ENCODE assay signal across 10 cellular contexts in genomic region chr7:2687881-2688318, GRCh38. TPM values are rescaled to one million over a fixed set of nuclear protein-coding genes. Genes with fewer than 3 reads are reported as not detected.
A peak's percentile ranks its signal among the peaks of the same experiment; 100 is the strongest.
DNase-seq lines count a peak whose midpoint lies in the region; ATAC-seq, FAIRE-seq and TF ChIP-seq lines count a peak whose summit lies in the region.
"Had no signal": no experiment of that assay in that cellular context is flagged by ENCODE, and none has a peak within 500 bp of the region (broad histone marks: within the 10 kb centered on the region; RNA-seq: fewer than 3 reads in every experiment).

Gene AMZ1, plus strand, starts transcription at chr7:2688202. Its CDS starts 12,250 bp downstream, at chr7:2700452.

- no peak within 1 kb of the TSS for H3K9ac ChIP-seq in keratinocyte (ENCODE audit: control insufficient read depth, extremely low read depth, insufficient read depth, low read length)

- ATAC-seq in activated naive CD8-positive, alpha-beta T cell treated with anti-CD3 and anti-CD28 coated beads, Interleukin-2, amount 50 U/mL, for 24 hours: no peak
- ATAC-seq in thoracic aorta (ENCODE audit: insufficient number of reproducible peaks, low FRiP score, low read depth): no peak
- ATAC-seq in HG03097 (IDR thresholded peaks at IDR 0.05; ENCODE audit: low FRiP score, unreplicated experiment): no peak

- DNase-seq in activated T-cell treated with anti-CD3 and anti-CD28 coated beads, Interleukin-2, amount 50 U/mL, for 24 hours: no peak
- no peak for DNase-seq in activated T-cell treated with anti-CD3 and anti-CD28 coated beads, Interleukin-2, amount 50 U/mL, for 48 hours
- DNase-seq in activated naive CD8-positive, alpha-beta T cell treated with anti-CD3 and anti-CD28 coated beads, Interleukin-2, amount 50 U/mL, for 24 hours: no peak
- DNase-seq in keratinocyte (ENCODE audit: low read depth, low spot score) (no peak), thoracic aorta (ENCODE audit: low spot score) (no peak), NCI-H446 (lab: John Stamatoyannopoulos, UW) (no peak), cerebellar cortex (ENCODE audit: low spot score) (no peak)

- H3K4me1 ChIP-seq in keratinocyte (ENCODE audit: control insufficient read depth, extremely low read depth, insufficient read depth, low read length): peaks cover 9% of the 10 kb centered on the region
- H3K4me1 ChIP-seq in thoracic aorta (ENCODE audit: control insufficient read depth in 1 of 2, low read depth in 2 of 2): peaks cover 19 to 30% of the 10 kb centered on the region in 2 donors

- no peaks in the 10 kb centered on the region for H3K36me3 Mint-ChIP-seq in activated T-cell treated with anti-CD3 and anti-CD28 coated beads, Interleukin-2, amount 50 U/mL, for 24 hours (ENCODE audit: low read depth)
- no peaks in the 10 kb centered on the region for H3K36me3 Mint-ChIP-seq in activated naive CD8-positive, alpha-beta T cell treated with anti-CD3 and anti-CD28 coated beads, Interleukin-2, amount 50 U/mL, for 24 hours (ENCODE audit: low read depth)

- peaks cover 42% of the 10 kb centered on the region for H3K27me3 ChIP-seq in keratinocyte (ENCODE audit: control insufficient read depth, extremely low read depth, insufficient read depth, low read length)
- H3K27me3 ChIP-seq in thoracic aorta (replicated peaks; ENCODE audit: insufficient read depth): peaks cover 8% of the 10 kb centered on the region

- no peaks in the 10 kb centered on the region for H4K20me1 ChIP-seq in keratinocyte (ENCODE audit: control insufficient read depth, extremely low read depth, insufficient read depth, low read length)

- no peak within 1 kb of the TSS for H3K4me3 Mint-ChIP-seq in activated T-cell treated with anti-CD3 and anti-CD28 coated beads, Interleukin-2, amount 50 U/mL, for 24 hours
- peak within 1 kb of the TSS; percentile 60 for H3K4me3 Mint-ChIP-seq in activated naive CD8-positive, alpha-beta T cell treated with anti-CD3 and anti-CD28 coated beads, Interleukin-2, amount 50 U/mL, for 24 hours
- H3K4me3 Mint-ChIP-seq: neural crest cell had no signal

- H3K9me3 ChIP-seq in keratinocyte (ENCODE audit: control insufficient read depth, low read depth, low read length) (no peaks in the 10 kb centered on the region), thoracic aorta (no peaks in the 10 kb centered on the region)

- dilution Hi-C loops in keratinocyte (cut with MboI; ENCODE audit: extremely low pct_ligation_motif_present, low sequenced_read_pairs): no loop called here

- H3K9me1 ChIP-seq in keratinocyte (ENCODE audit: control insufficient read depth, extremely low read depth, insufficient read depth, low read length): no peaks in the 10 kb centered on the region

- H3K9me3 Mint-ChIP-seq in activated T-cell treated with anti-CD3 and anti-CD28 coated beads, Interleukin-2, amount 50 U/mL, for 24 hours: no peaks in the 10 kb centered on the region
- H3K9me3 Mint-ChIP-seq in activated naive CD8-positive, alpha-beta T cell treated with anti-CD3 and anti-CD28 coated beads, Interleukin-2, amount 50 U/mL, for 24 hours: no peaks in the 10 kb centered on the region
- H3K9me3 Mint-ChIP-seq: neural crest cell had no signal

- H3K36me3 ChIP-seq in keratinocyte (ENCODE audit: control insufficient read depth in 2 of 2, extremely low read depth in 1 of 2, insufficient read depth in 2 of 2, low read length in 2 of 2): no peaks in the 10 kb centered on the region
- H3K36me3 ChIP-seq in thoracic aorta: no peaks in the 10 kb centered on the region

- peak within 1 kb of the TSS; percentile 22 for H3K4me2 ChIP-seq in keratinocyte (ENCODE audit: control insufficient read depth, extremely low read depth, insufficient read depth, low read depth, low read length)

- peaks cover 53% of the 10 kb centered on the region for H3K27me3 Mint-ChIP-seq in activated T-cell treated with anti-CD3 and anti-CD28 coated beads, Interleukin-2, amount 50 U/mL, for 24 hours
- peaks cover 55% of the 10 kb centered on the region for H3K27me3 Mint-ChIP-seq in activated naive CD8-positive, alpha-beta T cell treated with anti-CD3 and anti-CD28 coated beads, Interleukin-2, amount 50 U/mL, for 24 hours

- H3K79me2 ChIP-seq in keratinocyte (ENCODE audit: control insufficient read depth, insufficient read depth, low read length): no peaks in the 10 kb centered on the region

- no peak for TF ChIP-seq CTCF in keratinocyte (optimal IDR thresholded peaks at IDR 0.05 in 1 of 3, IDR thresholded peaks at IDR 0.05 in 1 of 3, conservative IDR thresholded peaks at IDR 0.05 in 1 of 3; ENCODE audit: extremely low read depth in 1 of 3, insufficient read depth in 2 of 3, low read length in 3 of 3)
- TF ChIP-seq CTCF in thoracic aorta (IDR thresholded peaks at IDR 0.05): no peak

- no peak within 1 kb of the TSS for H2AFZ ChIP-seq in keratinocyte (ENCODE audit: control insufficient read depth, low read length)

- H3K4me1 Mint-ChIP-seq in activated T-cell treated with anti-CD3 and anti-CD28 coated beads, Interleukin-2, amount 50 U/mL, for 24 hours (ENCODE audit: low read depth): peaks cover 10% of the 10 kb centered on the region
- H3K4me1 Mint-ChIP-seq in activated naive CD8-positive, alpha-beta T cell treated with anti-CD3 and anti-CD28 coated beads, Interleukin-2, amount 50 U/mL, for 24 hours: peaks cover 12% of the 10 kb centered on the region

- peak within 1 kb of the TSS; percentile 26 for H3K27ac Mint-ChIP-seq in activated T-cell treated with anti-CD3 and anti-CD28 coated beads, Interleukin-2, amount 50 U/mL, for 24 hours
- H3K27ac Mint-ChIP-seq in activated naive CD8-positive, alpha-beta T cell treated with anti-CD3 and anti-CD28 coated beads, Interleukin-2, amount 50 U/mL, for 24 hours: no peak within 1 kb of the TSS

- H3K27ac ChIP-seq in keratinocyte (ENCODE audit: control insufficient read depth, insufficient read depth, low read length) (no peak within 1 kb of the TSS), thoracic aorta (no peak within 1 kb of the TSS)

- no peak within 1 kb of the TSS for H3K4me3 ChIP-seq in keratinocyte (ENCODE audit: control insufficient read depth in 2 of 3, extremely low read depth in 1 of 3, insufficient read depth in 2 of 3, low read depth in 1 of 3, low read length in 3 of 3)
- H3K4me3 ChIP-seq in thoracic aorta: peak within 1 kb of the TSS; percentile 68

- FAIRE-seq in keratinocyte (lab: Jason Lieb, UNC): no peak

RNA-seq across cellular contexts. Expression of gene AMZ1, which starts in this region (rescaled TPM):
- polyA plus RNA-seq in keratinocyte: 0.01 to 0.04 TPM in 2 of 3 replicates, not detected in the other
- polyA plus RNA-seq in keratinocyte (2011; ENCODE audit: low read depth): not detected
- polyA plus RNA-seq in keratinocyte (2011; cell fraction: cytosol; rRNA removed): 0.01 and 0.03 TPM in 2 replicates
- polyA plus RNA-seq in keratinocyte (2011; cell fraction: nucleus; rRNA removed): 0.08 TPM in 1 of 2 replicates, not detected in the other
- polyA plus RNA-seq in keratinocyte (2012; ENCODE audit: low replicate concordance): 0.07 TPM in 1 of 2 replicates, not detected in the other
- not detected in 3 replicates for polyA minus RNA-seq in keratinocyte
- not detected for polyA minus RNA-seq in keratinocyte (2011; cell fraction: cytosol; rRNA and poly(A)+ RNA removed)
- not detected in 2 replicates for polyA minus RNA-seq in keratinocyte (2011; cell fraction: nucleus; rRNA and poly(A)+ RNA removed)
- 1 to 10 TPM; 1.4 to 3.7 TPM for total RNA-seq in thoracic aorta
- total RNA-seq: H4, neural crest cell had no signal
